8 cellular contexts compared by ENCODE assay signal in genomic region chr17:50541402-50541915, GRCh38. TPM values are rescaled to one million over a fixed set of nuclear protein-coding genes. Genes with fewer than 3 reads are reported as not detected.
DNase-seq lines count a peak whose midpoint lies in the region; ATAC-seq, FAIRE-seq and TF ChIP-seq lines count a peak whose summit lies in the region.

No MANE protein-coding gene starts in this region.

- H2BK15ac ChIP-seq in mesendoderm (replicated peaks; ENCODE audit: low read depth) = no peak overlapping the region

- H3K9ac ChIP-seq in mesendoderm (ENCODE audit: low read length) = peak overlapping the region; percentile 80

- H2AK5ac ChIP-seq in mesendoderm (ENCODE audit: low read length) = no peak overlapping the region

- WGBS in mesendoderm (ENCODE audit: extremely low coverage, insufficient coverage, low lambda C conversion rate) = no CpG with 5 or more reads among the region's 25 CpGs
- 30% methylated on average over 25 of the region's 25 CpGs for WGBS in urinary bladder

- H3K79me1 ChIP-seq in mesendoderm (ENCODE audit: low read length) = no peaks in the 10 kb centered on the region

- H3K23ac ChIP-seq in mesendoderm (ENCODE audit: low read length) = peak overlapping the region; percentile 84

- peak overlapping the region; percentile 72 for H3K4me2 ChIP-seq in mesendoderm (ENCODE audit: low read length)

- no peaks in the 10 kb centered on the region for H3K79me2 ChIP-seq in mesendoderm (ENCODE audit: control insufficient read depth, insufficient read depth, low read length)

- in situ Hi-C loops in astrocyte of the spinal cord (cut with HindIII; ENCODE audit: low sequenced_read_pairs) = no loop called here

- H3K4ac ChIP-seq in mesendoderm (ENCODE audit: low read depth, low read length) = no peak overlapping the region

- H3K18ac ChIP-seq in mesendoderm (ENCODE audit: low read length) = peak overlapping the region; percentile 25

- H3K27me3 Mint-ChIP-seq in activated naive CD4-positive, alpha-beta T cell treated with anti-CD3 and anti-CD28 coated beads, Interleukin-2, amount 10 ng/mL, durations not matched to agents 7 days and 5 days = peaks cover 47% of the 10 kb centered on the region

- no peak overlapping the region for H4K5ac ChIP-seq in mesendoderm (ENCODE audit: low read length)

- no peak overlapping the region for H2BK5ac ChIP-seq in mesendoderm (ENCODE audit: low read length)

- no peak overlapping the region for H4K8ac ChIP-seq in mesendoderm (ENCODE audit: low read depth, low read length)

- CTCF ChIA-PET in activated naive CD4-positive, alpha-beta T cell treated with anti-CD3 and anti-CD28 coated beads, Interleukin-2, amount 10 ng/mL, durations not matched to agents 7 days and 5 days (lab: Charles Lee) = interaction anchor here (0.7 to 4.0 kb wide), 12 partner anchors 9 to 89 kb away, joined by 3 to 21 read pairs (median 4); no protein-coding TSS in a partner anchor

- H3K4me3 ChIP-seq in astrocyte of the spinal cord (ENCODE audit: low read depth, low read length) = peak overlapping the region; percentile 38
- peak overlapping the region; percentile 42 for H3K4me3 ChIP-seq in mesendoderm (ENCODE audit: low read length)
- peak overlapping the region; percentile 54 for H3K4me3 ChIP-seq in urinary bladder (ENCODE audit: low read depth, low read length)

- H3K27me3 ChIP-seq in mesendoderm (ENCODE audit: insufficient read depth, low read length, poor library complexity) = no peaks in the 10 kb centered on the region

- H3K56ac ChIP-seq in mesendoderm (ENCODE audit: low read length) = peak overlapping the region; percentile 89

- no peak overlapping the region for H3K27ac Mint-ChIP-seq in activated naive CD4-positive, alpha-beta T cell treated with anti-CD3 and anti-CD28 coated beads, Interleukin-2, amount 10 ng/mL, durations not matched to agents 7 days and 5 days

- ATAC-seq in GM21381 (IDR thresholded peaks at IDR 0.05; ENCODE audit: unreplicated experiment) = no peak

- DNase-seq in activated naive CD4-positive, alpha-beta T cell treated with anti-CD3 and anti-CD28 coated beads, Interleukin-2, amount 10 ng/mL, durations not matched to agents 7 days and 5 days = no peak
- no peak for DNase-seq in activated naive CD4-positive, alpha-beta T cell treated with Interleukin-2 at 50 U/mL for 16 hours
- no peak for DNase-seq in astrocyte of the spinal cord (ENCODE audit: low read depth, low spot score)
- no peak for DNase-seq in mesendoderm
- DNase-seq in AG08396 (ENCODE audit: low spot score) = no peak
- DNase-seq in frontal cortex (ENCODE audit: low spot score in 2 of 2) = no peak

- no peaks in the 10 kb centered on the region for H3K36me3 Mint-ChIP-seq in activated naive CD4-positive, alpha-beta T cell treated with anti-CD3 and anti-CD28 coated beads, Interleukin-2, amount 10 ng/mL, durations not matched to agents 7 days and 5 days

- H3K36me3 ChIP-seq in mesendoderm (ENCODE audit: control insufficient read depth, insufficient read depth, low read length) = no peaks in the 10 kb centered on the region
- H3K36me3 ChIP-seq in urinary bladder (ENCODE audit: insufficient read depth) = no peaks in the 10 kb centered on the region

- TF ChIP-seq CTCF in astrocyte of the spinal cord (IDR thresholded peaks at IDR 0.05; ENCODE audit: low read depth, low read length) = no peak

- H3K4me1 ChIP-seq in mesendoderm (ENCODE audit: control insufficient read depth, low read depth, low read length) = peaks cover 3% of the 10 kb centered on the region
- no peaks in the 10 kb centered on the region for H3K4me1 ChIP-seq in urinary bladder (ENCODE audit: insufficient read depth)

- H3K4me3 Mint-ChIP-seq in activated naive CD4-positive, alpha-beta T cell treated with anti-CD3 and anti-CD28 coated beads, Interleukin-2, amount 10 ng/mL, durations not matched to agents 7 days and 5 days = peak overlapping the region; percentile 77

- no peak overlapping the region for H2BK120ac ChIP-seq in mesendoderm (ENCODE audit: low read depth, low read length)

- H3K27ac ChIP-seq in mesendoderm (ENCODE audit: low read depth, low read length) = no peak overlapping the region
- no peak overlapping the region for H3K27ac ChIP-seq in urinary bladder (ENCODE audit: low read depth)

- FAIRE-seq in frontal cortex (lab: Jason Lieb, UNC) = no peak

- H3K4me1 Mint-ChIP-seq in activated naive CD4-positive, alpha-beta T cell treated with anti-CD3 and anti-CD28 coated beads, Interleukin-2, amount 10 ng/mL, durations not matched to agents 7 days and 5 days = peaks cover 23% of the 10 kb centered on the region

- H3K9me3 Mint-ChIP-seq in activated naive CD4-positive, alpha-beta T cell treated with anti-CD3 and anti-CD28 coated beads, Interleukin-2, amount 10 ng/mL, durations not matched to agents 7 days and 5 days = no peaks in the 10 kb centered on the region

RNA-seq across cellular contexts. Expression of gene SPATA20, which starts 5.5 kb away (rescaled TPM):
- 9.8 TPM for polyA plus RNA-seq in mesendoderm (2013, experiment 1 of 2)
- 9.4 TPM for polyA plus RNA-seq in mesendoderm (2013, experiment 2 of 2)
- 32.5 TPM for total RNA-seq in urinary bladder
- polyA plus RNA-seq in urinary bladder = 32.6 TPM
- total RNA-seq in frontal cortex = 26.9 TPM

RNA-seq across cellular contexts. Expression of gene EPN3, which starts 8.9 kb away (rescaled TPM):
- polyA plus RNA-seq in mesendoderm (2013, experiment 1 of 2) = 3.7 TPM
- 3.0 TPM for polyA plus RNA-seq in mesendoderm (2013, experiment 2 of 2)
- 4.4 TPM for total RNA-seq in urinary bladder
- polyA plus RNA-seq in urinary bladder = 5.6 TPM
- 0.41 TPM for total RNA-seq in frontal cortex

RNA-seq across cellular contexts. Expression of gene CACNA1G, which starts 19.1 kb away (rescaled TPM):
- 1.8 TPM for polyA plus RNA-seq in mesendoderm (2013, experiment 1 of 2)
- polyA plus RNA-seq in mesendoderm (2013, experiment 2 of 2) = 1.6 TPM
- 6.6 TPM for total RNA-seq in urinary bladder
- polyA plus RNA-seq in urinary bladder = 0.15 TPM
- total RNA-seq in frontal cortex = 7.7 TPM

RNA-seq across cellular contexts. Expression of gene MYCBPAP, which starts 33.2 kb away (rescaled TPM):
- 0.17 TPM for polyA plus RNA-seq in mesendoderm (2013, experiment 1 of 2)
- 0.15 TPM for polyA plus RNA-seq in mesendoderm (2013, experiment 2 of 2)
- total RNA-seq in urinary bladder = 1.3 TPM
- polyA plus RNA-seq in urinary bladder = 0.23 TPM
- total RNA-seq in frontal cortex = 0.82 TPM
